Comparison of ENCODE assay signal across 8 cellular contexts in genomic region chr6:134123666-134124208, GRCh38.
A peak's percentile ranks its signal among the peaks of the same experiment; 100 is the strongest.
DNase-seq lines count a peak whose midpoint lies in the region; ATAC-seq, FAIRE-seq and TF ChIP-seq lines count a peak whose summit lies in the region.

No MANE protein-coding gene starts in this region.

- no peak overlapping the region for H3K9ac ChIP-seq in H1 (replicated peaks in 1 of 4; ENCODE audit: extremely low read depth in 1 of 4, low read depth in 3 of 4, low read length in 3 of 4)

- H2BK15ac ChIP-seq in H1 (ENCODE audit: low read length) = no peak overlapping the region

- peak overlapping the region; percentile 87 for H2AFZ ChIP-seq in H1 (ENCODE audit: low read length)

- H3K36me3 ChIP-seq in RWPE2 (ENCODE audit: low read depth) (no peaks in the 10 kb centered on the region), H1 (ENCODE audit: control insufficient read depth in 2 of 4, insufficient read depth in 4 of 4, low read length in 3 of 4) (no peaks in the 10 kb centered on the region), mucosa of descending colon (ENCODE audit: low read depth) (no peaks in the 10 kb centered on the region)

- no peak overlapping the region for H4K8ac ChIP-seq in H1 (ENCODE audit: extremely low read depth, insufficient read depth, low read length)

- H3K4me3 ChIP-seq in AG04449 (ENCODE audit: low read depth, low read length) = no peak overlapping the region
- no peak overlapping the region for H3K4me3 ChIP-seq in RWPE2 (ENCODE audit: severe bottlenecking)
- no peak overlapping the region for H3K4me3 ChIP-seq in H1 (ENCODE audit: extremely low read depth in 1 of 4, insufficient read depth in 2 of 4, low read depth in 3 of 4, low read length in 4 of 4)
- no peak overlapping the region for H3K4me3 ChIP-seq in mucosa of descending colon

- H3K23me2 ChIP-seq in H1 (ENCODE audit: low read depth, low read length) = no peaks in the 10 kb centered on the region

- peak; percentile 36 to 38 for TF ChIP-seq RAD21 in H1 (IDR thresholded peaks at IDR 0.05 in 1 of 2, conservative IDR thresholded peaks at IDR 0.05 in 1 of 2; ENCODE audit: low read depth in 2 of 2, low read length in 2 of 2)

- H2BK12ac ChIP-seq in H1 (ENCODE audit: low read depth, low read length) = no peak overlapping the region

- no peak overlapping the region for H2BK120ac ChIP-seq in H1 (replicated peaks; ENCODE audit: low read depth, low read length)

- H3K4ac ChIP-seq in H1 (replicated peaks; ENCODE audit: insufficient read length, low read depth, low read length) = no peak overlapping the region

- H2BK20ac ChIP-seq in H1 (ENCODE audit: low read length) = no peak overlapping the region

- H3K27me3 ChIP-seq in RWPE2 (ENCODE audit: insufficient read depth, poor library complexity, severe bottlenecking) (no peaks in the 10 kb centered on the region), H1 (replicated peaks in 1 of 4; ENCODE audit: control insufficient read depth in 3 of 4, extremely low read depth in 1 of 4, insufficient read depth in 3 of 4, low read length in 3 of 4) (no peaks in the 10 kb centered on the region)

- TF ChIP-seq CTCF in AG04449 (IDR thresholded peaks at IDR 0.05; ENCODE audit: insufficient read depth, low read length, missing control alignments) (peak; percentile 45), GM10266 (IDR thresholded peaks at IDR 0.05; ENCODE audit: control insufficient read depth, insufficient read depth, low read depth, missing control alignments) (peak; percentile 59), RWPE2 (IDR thresholded peaks at IDR 0.05; ENCODE audit: poor library complexity, severe bottlenecking) (peak; percentile 93), H1 (IDR thresholded peaks at IDR 0.05; ENCODE audit: control extremely low read depth in 1 of 3, insufficient read depth in 1 of 3, low read depth in 1 of 3, low read length in 3 of 3) (peak in 2 of 3 experiments; percentile 37 to 52; a peak in 3 of 4 replicates), mucosa of descending colon (IDR thresholded peaks at IDR 0.05) (peak; percentile 50)

- H3K79me2 ChIP-seq in H1 (ENCODE audit: control insufficient read depth in 1 of 2, insufficient read depth in 2 of 2, low read length in 2 of 2) = no peaks in the 10 kb centered on the region

- H4K5ac ChIP-seq in H1 (ENCODE audit: insufficient read length, low read depth, low read length) = peak overlapping the region; percentile 21

- H2AK5ac ChIP-seq in H1 (ENCODE audit: low read depth, low read length) = no peak overlapping the region

- H3K4me2 ChIP-seq in H1 (ENCODE audit: insufficient read depth in 1 of 2, low read depth in 2 of 2, low read length in 2 of 2) = no peak overlapping the region

- intact Hi-C loops in mucosa of descending colon (cut with DNase I, micrococcal nuclease) = no loop called here

- H3K4me1 ChIP-seq in RWPE2 (ENCODE audit: insufficient read depth, poor library complexity, severe bottlenecking) = peaks cover 7% of the 10 kb centered on the region
- H3K4me1 ChIP-seq in H1 (replicated peaks in 1 of 4; ENCODE audit: control insufficient read depth in 3 of 4, insufficient read depth in 4 of 4, low read length in 3 of 4) = no peaks in the 10 kb centered on the region
- H3K4me1 ChIP-seq in mucosa of descending colon (ENCODE audit: low read depth) = no peaks in the 10 kb centered on the region

- CTCF ChIA-PET in AG04449 (lab: Yijun Ruan, JAX) (interaction anchor here (0.7 to 7.2 kb wide), 65 partner anchors 10 to 964 kb away, joined by 3 to 186 read pairs (median 4); no protein-coding TSS in a partner anchor), H1 (lab: Charles Lee; ENCODE audit: partially characterized antibody) (interaction anchor here (0.7 to 5.6 kb wide), 45 partner anchors 9 to 820 kb away, joined by 3 to 116 read pairs (median 4); no protein-coding TSS in a partner anchor)

- TF ChIP-seq EP300 in H1 (IDR thresholded peaks at IDR 0.05; ENCODE audit: borderline replicate concordance in 1 of 2, low read depth in 2 of 2, low read length in 2 of 2) = no peak

- no peak overlapping the region for H3K56ac ChIP-seq in H1 (replicated peaks; ENCODE audit: insufficient read length, low read depth, low read length)

- peak; percentile 98 for ATAC-seq in RWPE2 (ENCODE audit: low read depth)
- peak; percentile 46 for ATAC-seq in mucosa of descending colon
- ATAC-seq in HG03135 (IDR thresholded peaks at IDR 0.05; ENCODE audit: unreplicated experiment) = no peak

- no peak overlapping the region for H3K23ac ChIP-seq in H1 (ENCODE audit: insufficient read length)

- DNase-seq in AG04449 (ENCODE audit: low read depth, low spot score) (no peak), GM10266 (ENCODE audit: extremely low spot score) (peak; percentile 37), LoVo (ENCODE audit: low spot score) (peak; percentile 46), RWPE2 (ENCODE audit: low spot score) (no peak), H1 (ENCODE audit: low read depth in 1 of 2, low spot score in 2 of 2) (no peak), mucosa of descending colon (peak in 1 of 3 donors; percentile 57)
- no peak for DNase-seq in activated CD4-positive, CD25-positive, alpha-beta regulatory T cell treated with anti-CD3 and anti-CD28 coated beads, Interleukin-2, amount 50 U/mL, for 72 hours

- no peak; a peak in 1 of 3 replicates for TF ChIP-seq POLR2A in H1 (IDR thresholded peaks at IDR 0.05; ENCODE audit: control extremely low read depth in 1 of 2, low read depth in 2 of 2, low read length in 2 of 2)

- H3K14ac ChIP-seq in H1 (ENCODE audit: insufficient read length) = no peak overlapping the region

- H3K18ac ChIP-seq in H1 (ENCODE audit: extremely low read depth, low read length) = no peak overlapping the region

- H3K27ac ChIP-seq in RWPE2 (ENCODE audit: poor library complexity, severe bottlenecking) (no peak overlapping the region), H1 (ENCODE audit: low read depth, low read length) (no peak overlapping the region)

- peak; percentile 99 for FAIRE-seq in H1 (lab: Jason Lieb, UNC)

- POLR2A ChIA-PET in AG04449 (lab: Yijun Ruan, JAX) = no interaction called here
- POLR2A ChIA-PET in H1 (lab: Charles Lee; ENCODE audit: partially characterized antibody) = interaction anchor here (1.0 to 1.3 kb wide), 3 partner anchors 11 to 53 kb away, joined by 3 read pairs; no protein-coding TSS in a partner anchor

- H4K91ac ChIP-seq in H1 (replicated peaks; ENCODE audit: insufficient read length, low read length) = no peak overlapping the region

- 17% methylated on average over 5 of the region's 5 CpGs; no CpG with 5 or more reads in 1 of the 2 experiments for WGBS in H1 (ENCODE audit: extremely low coverage in 1 of 2, insufficient coverage in 1 of 2, insufficient read length in 1 of 2, insufficient replicate concordance in 2 of 2, low coverage in 1 of 2, low lambda C conversion rate in 2 of 2, missing lambda C conversion rate in 1 of 2), 2 experiments

- H3K79me1 ChIP-seq in H1 (ENCODE audit: low read depth, low read length) = no peaks in the 10 kb centered on the region

- H2BK5ac ChIP-seq in H1 (ENCODE audit: low read depth, low read length) = no peak overlapping the region

- H3K9me3 ChIP-seq in RWPE2 (ENCODE audit: severe bottlenecking) = no peaks in the 10 kb centered on the region
- H3K9me3 ChIP-seq in H1 (ENCODE audit: insufficient read depth in 2 of 2, low read depth in 1 of 2, low read length in 1 of 2) = no peaks in the 10 kb centered on the region; a peak in 1 of 4 replicates
- H3K9me3 ChIP-seq in mucosa of descending colon = no peaks in the 10 kb centered on the region

- no peaks in the 10 kb centered on the region for H4K20me1 ChIP-seq in H1 (replicated peaks in 1 of 2; ENCODE audit: control insufficient read depth in 1 of 2, insufficient read depth in 2 of 2, low read length in 2 of 2)

TF ChIP-seq in H1, 55 proteins besides CTCF, POLR2A, EP300 and RAD21 (continues in another document):
- TF ChIP-seq NRF1 (IDR thresholded peaks at IDR 0.05; ENCODE audit: low read depth, low read length) (no peak), YY1 (IDR thresholded peaks at IDR 0.05; ENCODE audit: low read depth, low read length) (peak; percentile 94)

Comparison
In these comparisons a context has a peak if more than half of its experiments do, and no peak if none do; other contexts are left out.
1. DNase-seq: peak in GM10266 (single experiment) and LoVo (single experiment); none in AG04449 (single experiment), RWPE2 (single experiment), H1 (0 of 2) and activated CD4-positive, CD25-positive, alpha-beta regulatory T cell treated with anti-CD3 and anti-CD28 coated beads, Interleukin-2, amount 50 U/mL, for 72 hours (single experiment).
2. Peak in every context shown above with its lines, with median percentiles within 50 percentile points of each other: CTCF ChIP-seq.